ENCODE assay signal across 10 cellular contexts in the genomic region with DNA sequence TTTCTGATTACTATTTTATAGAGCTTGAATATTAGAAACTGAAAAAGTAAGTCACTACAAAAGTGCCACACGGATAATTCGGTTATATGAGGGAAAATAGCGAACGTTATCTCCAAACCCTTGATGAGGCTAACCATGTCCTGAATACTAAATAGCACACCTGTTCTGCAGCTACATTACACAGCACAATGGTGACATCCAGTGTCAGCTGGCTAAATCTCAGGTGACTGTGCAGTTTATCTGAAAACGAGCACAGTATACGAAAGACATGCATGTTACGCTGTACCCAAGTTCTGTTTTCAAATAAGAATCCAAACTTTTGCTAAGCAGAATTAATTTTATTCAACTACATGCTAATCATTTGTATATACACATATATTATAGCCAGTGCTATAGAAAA. TPM values are rescaled to one million over a fixed set of nuclear protein-coding genes. Genes with fewer than 3 reads are reported as not detected.
DNase-seq lines count a peak whose midpoint lies in the region; ATAC-seq lines count a peak whose summit lies in the region.
"Had no signal": no experiment of that assay in that cellular context is flagged by ENCODE, and none has a peak within 500 bp of the region (broad histone marks: within the 10 kb centered on the region; RNA-seq: fewer than 3 reads in every experiment).

No MANE protein-coding gene starts in this region.

- no peak overlapping the region for H4K91ac ChIP-seq in trophoblast cell (ENCODE audit: low read depth, low read length)

- H3K79me1 ChIP-seq in trophoblast cell (ENCODE audit: low read length), result no peaks in the 10 kb centered on the region

- no peaks in the 10 kb centered on the region for H3K27me3 ChIP-seq in trophoblast cell (ENCODE audit: insufficient read depth, low read length)

- H2BK120ac ChIP-seq in trophoblast cell (ENCODE audit: insufficient read depth, low read length, poor library complexity), result no peak overlapping the region

- no peak overlapping the region for H2AFZ ChIP-seq in trophoblast cell (ENCODE audit: insufficient read depth, low read length, poor library complexity)

- no peak overlapping the region for H3K14ac ChIP-seq in trophoblast cell (ENCODE audit: low read length)

- no peak overlapping the region for H4K8ac ChIP-seq in trophoblast cell (ENCODE audit: low read depth, low read length)

- ATAC-seq in GM21737 (IDR thresholded peaks at IDR 0.05; ENCODE audit: unreplicated experiment), result no peak

- H2AK5ac ChIP-seq in trophoblast cell (ENCODE audit: low read length), result no peak overlapping the region

- peaks cover 0 to 2% of the 10 kb centered on the region in 2 experiments for H3K4me1 ChIP-seq in trophoblast cell (ENCODE audit: control insufficient read depth in 1 of 2, insufficient read depth in 2 of 2, low read length in 2 of 2)

- H2BK12ac ChIP-seq in trophoblast cell (ENCODE audit: low read length), result no peak overlapping the region

- WGBS in trophoblast cell (ENCODE audit: extremely low coverage, insufficient coverage, insufficient read length), result no CpG with 5 or more reads among the region's 7 CpGs

- H3K36me3 ChIP-seq in trophoblast cell (ENCODE audit: control insufficient read depth in 1 of 2, insufficient read depth in 2 of 2, low read length in 2 of 2), result no peaks in the 10 kb centered on the region

- no peak overlapping the region for H3K4me3 ChIP-seq in trophoblast cell (ENCODE audit: low read depth, low read length)
- H3K4me3 ChIP-seq: lung had no signal

- H3K9me3 ChIP-seq in trophoblast cell (ENCODE audit: insufficient read depth, low read depth, low read length), result no peaks in the 10 kb centered on the region

- no peak overlapping the region for H3K4me2 ChIP-seq in trophoblast cell (ENCODE audit: low read length)

- H3K27ac ChIP-seq in trophoblast cell (ENCODE audit: low read depth, low read length), result no peak overlapping the region

- no peaks in the 10 kb centered on the region for H3K79me2 ChIP-seq in trophoblast cell (ENCODE audit: control insufficient read depth, insufficient read depth, low read length, poor library complexity)

- DNase-seq in NCI-H82 (lab: John Stamatoyannopoulos, UW) (peak; percentile 3), NCI-H82 treated with DMSO at 0.1 percent for 48 hours (lab: John Stamatoyannopoulos, UW; ENCODE audit: unreplicated experiment) (no peak), NCI-H510A treated with DMSO at 0.1 percent for 48 hours (lab: John Stamatoyannopoulos, UW) (peak; percentile 71), cerebellar cortex (ENCODE audit: low spot score) (peak; percentile 37), trophoblast cell (peak; percentile 73 to 82), Ammon's horn (ENCODE audit: low spot score) (no peak), T-helper 9 cell (no peak)
- DNase-seq: activated T-cell treated with anti-CD3 and anti-CD28 coated beads, Interleukin-2, amount 50 U/mL, for 48 hours had no signal

- H3K18ac ChIP-seq in trophoblast cell (ENCODE audit: low read length), result no peak overlapping the region

- no peak overlapping the region for H2BK5ac ChIP-seq in trophoblast cell (ENCODE audit: low read depth, low read length, poor library complexity)

- H4K12ac ChIP-seq in trophoblast cell (ENCODE audit: low read depth, low read length), result no peak overlapping the region

- no peak overlapping the region for H3K4ac ChIP-seq in trophoblast cell (ENCODE audit: low read depth, low read length)

- H3K9ac ChIP-seq in trophoblast cell (ENCODE audit: low read length), result no peak overlapping the region

- H3K23ac ChIP-seq in trophoblast cell (ENCODE audit: low read length), result no peak overlapping the region

RNA-seq across cellular contexts. Expression of gene CCDC68, which starts 9.0 kb away (rescaled TPM):
- 3.6 and 5.0 TPM in 2 replicates for polyA plus RNA-seq in trophoblast cell (2013)

Comparison
In these comparisons a context has a peak if more than half of its experiments do, and no peak if none do; other contexts are left out.
1. DNase-seq: peak in NCI-H82 (single experiment), NCI-H510A treated with DMSO at 0.1 percent for 48 hours (single experiment), cerebellar cortex (single experiment) and trophoblast cell (2 of 2); none in NCI-H82 treated with DMSO at 0.1 percent for 48 hours (single experiment), Ammon's horn (single experiment) and T-helper 9 cell (single experiment).